In genomic region chr16:28538733-28539596, GRCh38 we compare ENCODE assay signal across 8 cellular contexts. TPM values are rescaled to one million over a fixed set of nuclear protein-coding genes. Genes with fewer than 3 reads are reported as not detected.
DNase-seq lines count a peak whose midpoint lies in the region; ATAC-seq and TF ChIP-seq lines count a peak whose summit lies in the region.

Gene NUPR1, minus strand, starts transcription at chr16:28538974. Its CDS starts 67 bp downstream, at chr16:28538907.

- peak; percentile 63 for DNase-seq in COLO829 (ENCODE audit: low spot score)
- peak; percentile 69 for DNase-seq in RWPE2 (ENCODE audit: low spot score)
- DNase-seq in fibroblast of the aortic adventitia (ENCODE audit: low read depth): peak; percentile 100
- DNase-seq in occipital lobe (lab: John Stamatoyannopoulos, UW): peak; percentile 28
- DNase-seq in T-helper 9 cell: no peak
- no peak for DNase-seq in NCI-H2227 (lab: John Stamatoyannopoulos, UW; ENCODE audit: unreplicated experiment)

- ATAC-seq in RWPE2 (ENCODE audit: low read depth): peak; percentile 67
- no peak for ATAC-seq in GM19455 (IDR thresholded peaks at IDR 0.05; ENCODE audit: unreplicated experiment)
- ATAC-seq in HG03520 (IDR thresholded peaks at IDR 0.05; ENCODE audit: unreplicated experiment): no peak

- H3K27ac ChIP-seq in RWPE2 (ENCODE audit: poor library complexity, severe bottlenecking): no peak within 1 kb of the TSS

- no peaks in the 10 kb centered on the region for H3K9me3 ChIP-seq in RWPE2 (ENCODE audit: severe bottlenecking)

- peaks cover 11% of the 10 kb centered on the region for H3K4me1 ChIP-seq in RWPE2 (ENCODE audit: insufficient read depth, poor library complexity, severe bottlenecking)

- peak within 1 kb of the TSS; percentile 22 for H3K4me3 ChIP-seq in RWPE2 (ENCODE audit: severe bottlenecking)
- H3K4me3 ChIP-seq in fibroblast of the aortic adventitia (ENCODE audit: low read depth, low read length): peak within 1 kb of the TSS; percentile 89

- no peaks in the 10 kb centered on the region for H3K27me3 ChIP-seq in RWPE2 (ENCODE audit: insufficient read depth, poor library complexity, severe bottlenecking)

- TF ChIP-seq CTCF in RWPE2 (IDR thresholded peaks at IDR 0.05; ENCODE audit: poor library complexity, severe bottlenecking) (no peak), fibroblast of the aortic adventitia (IDR thresholded peaks at IDR 0.05; ENCODE audit: insufficient read depth, low read length) (no peak)

- H3K36me3 ChIP-seq in RWPE2 (ENCODE audit: low read depth): no peaks in the 10 kb centered on the region

RNA-seq across cellular contexts. Expression of gene NUPR1, which starts in this region (rescaled TPM):
- total RNA-seq in fibroblast of the aortic adventitia (ENCODE audit: low replicate concordance): 28.8 and 56.1 TPM in 2 replicates
- 0.16 TPM for total RNA-seq in occipital lobe

Comparison
In these comparisons a context has a peak if more than half of its experiments do, and no peak if none do; other contexts are left out.
1. RNA of gene NUPR1 (total RNA-seq): 28.8 to 56.1 TPM in fibroblast of the aortic adventitia; 0.16 TPM in occipital lobe (single experiment); every median in the first group is over 10 times any median in the second.
2. Peak in DNase-seq in occipital lobe; RNA of the gene not detected or under 1 TPM.
3. DNase-seq: peak in COLO829 (single experiment), RWPE2 (single experiment) and fibroblast of the aortic adventitia (single experiment); none in T-helper 9 cell (single experiment) and NCI-H2227 (single experiment).